ENCODE assay signal across 8 cellular contexts in the genomic region with DNA sequence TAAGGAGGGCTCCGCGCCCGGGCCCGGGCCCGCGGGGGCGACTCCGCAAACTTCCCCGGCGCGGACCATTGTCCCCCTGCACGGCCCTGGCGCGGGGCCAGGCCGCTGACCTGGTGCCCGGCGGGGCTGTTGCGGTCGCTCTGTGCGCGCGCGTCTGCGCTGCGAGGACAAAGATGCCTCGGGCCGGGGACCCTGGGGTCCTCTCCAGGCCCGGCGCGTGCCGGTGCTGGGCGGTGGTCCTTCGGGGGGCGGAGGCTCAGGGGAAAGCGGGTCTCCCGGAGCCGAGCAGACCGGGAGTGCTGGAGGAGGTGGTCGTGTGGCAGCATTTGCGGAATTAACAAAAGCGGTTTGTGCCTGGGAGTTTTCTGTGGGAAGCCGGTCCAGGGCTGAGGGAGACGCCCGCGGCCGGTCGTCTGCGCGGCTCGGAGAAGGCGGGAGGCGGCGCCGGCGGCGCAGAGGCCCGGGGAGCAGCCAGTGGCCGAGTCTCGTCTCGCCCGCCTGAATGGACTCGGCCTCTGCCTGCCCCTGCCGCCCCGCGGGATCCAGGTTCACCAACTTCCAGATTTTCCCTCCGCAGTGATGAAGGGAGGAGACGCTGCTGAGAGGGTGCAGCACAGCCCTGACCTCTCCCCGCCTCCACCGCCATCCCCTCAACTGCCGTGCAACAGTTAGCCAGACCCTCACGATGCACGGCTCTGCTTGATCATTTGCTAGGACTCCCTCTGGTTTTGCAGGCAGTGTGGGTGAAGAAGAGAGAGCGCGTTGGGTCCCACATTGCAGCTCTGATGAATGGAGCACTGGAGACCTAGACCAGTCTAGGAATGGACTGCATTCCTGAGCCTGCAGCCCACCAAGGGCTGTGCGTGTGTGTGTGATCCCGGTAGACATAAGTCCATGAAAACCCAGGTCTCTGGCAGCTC. TPM values are rescaled to one million over a fixed set of nuclear protein-coding genes. Genes with fewer than 3 reads are reported as not detected.
DNase-seq lines count a peak whose midpoint lies in the region; ATAC-seq and TF ChIP-seq lines count a peak whose summit lies in the region.

No MANE protein-coding gene starts in this region.

- H3K27ac Mint-ChIP-seq in activated T-helper 2 cell treated with anti-CD3 and anti-CD28 coated beads, Interferon-gamma antibody, Interleukin-2, Interleukin-4, amounts not matched to agents 10 μg/mL and 5 μg/mL and 100 μg/mL, durations not matched to agents 14 hours and 24 hours and 36 hours: no peak overlapping the region

- no peaks in the 10 kb centered on the region for H3K36me3 Mint-ChIP-seq in activated T-helper 2 cell treated with anti-CD3 and anti-CD28 coated beads, Interferon-gamma antibody, Interleukin-2, Interleukin-4, amounts not matched to agents 10 μg/mL and 5 μg/mL and 100 μg/mL, durations not matched to agents 14 hours and 24 hours and 36 hours (ENCODE audit: low read depth)

- H3K4me1 ChIP-seq in neutrophil (ENCODE audit: control insufficient read depth in 1 of 2, insufficient read depth in 1 of 2, low read depth in 1 of 2, low read length in 1 of 2): peaks cover 17 to 20% of the 10 kb centered on the region in 2 experiments

- no peaks in the 10 kb centered on the region for H3K36me3 ChIP-seq in neutrophil

- H3K27me3 ChIP-seq in neutrophil: peaks cover 87% of the 10 kb centered on the region

- intact Hi-C loops in activated T-helper 2 cell treated with anti-CD3 and anti-CD28 coated beads, Interferon-gamma antibody, Interleukin-2, Interleukin-4, amounts not matched to agents 10 μg/mL and 5 μg/mL and 100 μg/mL, durations not matched to agents 14 hours and 24 hours and 36 hours (cut with micrococcal nuclease): loop anchor here (2.0 to 5.0 kb wide), 2 partner anchors 70 to 550 kb away; a partner anchor contains a TSS

- H3K27me3 Mint-ChIP-seq in activated T-helper 2 cell treated with anti-CD3 and anti-CD28 coated beads, Interferon-gamma antibody, Interleukin-2, Interleukin-4, amounts not matched to agents 10 μg/mL and 5 μg/mL and 100 μg/mL, durations not matched to agents 14 hours and 24 hours and 36 hours (ENCODE audit: low read depth): peaks cover 49% of the 10 kb centered on the region

- ATAC-seq in GM21360 (IDR thresholded peaks at IDR 0.05; ENCODE audit: unreplicated experiment): peak; percentile 20

- peak overlapping the region; percentile 48 to 65 for H3K4me3 ChIP-seq in neutrophil (ENCODE audit: low read depth in 1 of 2, low read length in 1 of 2)

- no peak for TF ChIP-seq CTCF in neutrophil (IDR thresholded peaks at IDR 0.05)

- DNase-seq in CD1c-positive myeloid dendritic cell (ENCODE audit: extremely low spot score): peak; percentile 39
- peak; percentile 38 for DNase-seq in NCI-H1105 treated with DMSO at 0.1 percent for 48 hours (lab: John Stamatoyannopoulos, UW)
- DNase-seq in activated T-helper 2 cell treated with anti-CD3 and anti-CD28 coated beads, Interferon-gamma antibody, Interleukin-2, Interleukin-4, amounts not matched to agents 10 μg/mL and 5 μg/mL and 100 μg/mL, durations not matched to agents 14 hours and 24 hours and 36 hours (ENCODE audit: low spot score): no peak
- DNase-seq in glomerular visceral epithelial cell (ENCODE audit: extremely low spot score): peak; percentile 3
- no peak for DNase-seq in GM19240 (ENCODE audit: insufficient read length, low spot score)
- DNase-seq in SHP77 treated with DMSO at 0.1 percent for 48 hours (lab: John Stamatoyannopoulos, UW): no peak

- H3K4me1 Mint-ChIP-seq in activated T-helper 2 cell treated with anti-CD3 and anti-CD28 coated beads, Interferon-gamma antibody, Interleukin-2, Interleukin-4, amounts not matched to agents 10 μg/mL and 5 μg/mL and 100 μg/mL, durations not matched to agents 14 hours and 24 hours and 36 hours (ENCODE audit: low read depth): peaks cover 24% of the 10 kb centered on the region

- no peak overlapping the region for H3K27ac ChIP-seq in neutrophil

- H3K4me3 Mint-ChIP-seq in activated T-helper 2 cell treated with anti-CD3 and anti-CD28 coated beads, Interferon-gamma antibody, Interleukin-2, Interleukin-4, amounts not matched to agents 10 μg/mL and 5 μg/mL and 100 μg/mL, durations not matched to agents 14 hours and 24 hours and 36 hours (ENCODE audit: low read depth): peak overlapping the region; percentile 77

- no peaks in the 10 kb centered on the region for H3K9me3 Mint-ChIP-seq in activated T-helper 2 cell treated with anti-CD3 and anti-CD28 coated beads, Interferon-gamma antibody, Interleukin-2, Interleukin-4, amounts not matched to agents 10 μg/mL and 5 μg/mL and 100 μg/mL, durations not matched to agents 14 hours and 24 hours and 36 hours

- no peaks in the 10 kb centered on the region for H3K9me3 ChIP-seq in neutrophil

RNA-seq across cellular contexts. Expression of a gene that starts 0.7 kb away (rescaled TPM):
- total RNA-seq in activated T-helper 2 cell treated with anti-CD3 and anti-CD28 coated beads, Interferon-gamma antibody, Interleukin-2, Interleukin-4, amounts not matched to agents 10 μg/mL and 5 μg/mL and 100 μg/mL, durations not matched to agents 14 hours and 24 hours and 36 hours: 0.34 and 0.46 TPM in 2 replicates

Comparison
In these comparisons a context has a peak if more than half of its experiments do, and no peak if none do; other contexts are left out.
1. DNase-seq: peak in CD1c-positive myeloid dendritic cell (single experiment), NCI-H1105 treated with DMSO at 0.1 percent for 48 hours (single experiment) and glomerular visceral epithelial cell (single experiment); none in activated T-helper 2 cell treated with anti-CD3 and anti-CD28 coated beads, Interferon-gamma antibody, Interleukin-2, Interleukin-4, amounts not matched to agents 10 μg/mL and 5 μg/mL and 100 μg/mL, durations not matched to agents 14 hours and 24 hours and 36 hours (single experiment), GM19240 (single experiment) and SHP77 treated with DMSO at 0.1 percent for 48 hours (single experiment).